In genomic region chr1:110341146-110341871, GRCh38 we compare ENCODE assay signal across 12 cellular contexts. TPM values are rescaled to one million over a fixed set of nuclear protein-coding genes. Genes with fewer than 3 reads are reported as not detected.
DNase-seq lines count a peak whose midpoint lies in the region; ATAC-seq and TF ChIP-seq lines count a peak whose summit lies in the region.
"Had no signal": no experiment of that assay in that cellular context is flagged by ENCODE, and none has a peak within 500 bp of the region (broad histone marks: within the 10 kb centered on the region; RNA-seq: fewer than 3 reads in every experiment).

No MANE protein-coding gene starts in this region.

- H3K27ac Mint-ChIP-seq in neural progenitor cell = no peak overlapping the region
- H3K27ac Mint-ChIP-seq: stimulated activated memory B cell treated with anti-CD40 and anti-IgM and Interleukin-4, amounts not matched to agents 10 μg/mL and 1 μg/mL and 100 μg/mL, for 72 hours had no signal

- H3K27me3 ChIP-seq in GM06990 (replicated peaks; ENCODE audit: control insufficient read depth, insufficient read depth, low read length) = no peaks in the 10 kb centered on the region
- H3K27me3 ChIP-seq in Karpas-422 (ENCODE audit: low read length) = no peaks in the 10 kb centered on the region
- H3K27me3 ChIP-seq in neural progenitor cell = no peaks in the 10 kb centered on the region

- H3K9me3 ChIP-seq in Karpas-422 (ENCODE audit: low read length) = no peaks in the 10 kb centered on the region
- no peaks in the 10 kb centered on the region for H3K9me3 ChIP-seq in neural progenitor cell (ENCODE audit: low read depth)

- peak overlapping the region; percentile 92 for H3K27ac ChIP-seq in Karpas-422 (ENCODE audit: low read length)
- H3K27ac ChIP-seq in coronary artery = no peak overlapping the region
- no peak overlapping the region for H3K27ac ChIP-seq in neural progenitor cell

- H3K36me3 ChIP-seq in GM06990 (ENCODE audit: control insufficient read depth, insufficient read depth, low read length) (peaks cover 16% of the 10 kb centered on the region), Karpas-422 (ENCODE audit: insufficient read depth, low read length) (peaks cover 57% of the 10 kb centered on the region), neural progenitor cell (peaks cover 24% of the 10 kb centered on the region)

- H3F3A ChIP-seq in neural progenitor cell (ENCODE audit: low read depth) = peaks cover 20% of the 10 kb centered on the region

- peak overlapping the region; percentile 99 for H3K9ac ChIP-seq in Karpas-422 (ENCODE audit: low read length)
- H3K9ac ChIP-seq in neural progenitor cell = no peak overlapping the region

- no peaks in the 10 kb centered on the region for H3K9me2 ChIP-seq in Karpas-422 (replicated peaks; ENCODE audit: insufficient read depth, low read length)

- H3K79me2 ChIP-seq in Karpas-422 (ENCODE audit: low read length) (peaks cover 78% of the 10 kb centered on the region), neural progenitor cell (ENCODE audit: low read depth) (peaks cover 76% of the 10 kb centered on the region)

- peaks cover 61% of the 10 kb centered on the region for H4K20me1 ChIP-seq in Karpas-422 (ENCODE audit: insufficient read depth, low read depth, low read length)
- H4K20me1 ChIP-seq in neural progenitor cell (ENCODE audit: low read depth) = peaks cover 67% of the 10 kb centered on the region

- peak overlapping the region; percentile 80 for H3K4me2 ChIP-seq in Karpas-422 (ENCODE audit: low read depth, low read length, poor library complexity, severe bottlenecking)
- H3K4me2 ChIP-seq in neural progenitor cell = peak overlapping the region; percentile 86

- TF ChIP-seq CTCF in GM06990 (IDR thresholded peaks at IDR 0.05; ENCODE audit: insufficient read depth, low read length, poor library complexity, severe bottlenecking) (no peak), coronary artery (IDR thresholded peaks at IDR 0.05) (no peak), neural progenitor cell (IDR thresholded peaks at IDR 0.05) (no peak)

- H3K4me3 ChIP-seq in GM06990 (replicated peaks; ENCODE audit: low read depth, low read length) (peak overlapping the region; percentile 99), Karpas-422 (ENCODE audit: low read length) (peak overlapping the region; percentile 87), coronary artery (peak overlapping the region; percentile 92), neural progenitor cell (peak overlapping the region; percentile 83)

- no peak overlapping the region for H3K4me3 Mint-ChIP-seq in neural progenitor cell
- H3K4me3 Mint-ChIP-seq: stimulated activated memory B cell treated with anti-CD40 and anti-IgM and Interleukin-4, amounts not matched to agents 10 μg/mL and 1 μg/mL and 100 μg/mL, for 72 hours had no signal

- peaks cover 24% of the 10 kb centered on the region for H3K36me3 Mint-ChIP-seq in neural progenitor cell

- no peak overlapping the region for H2AFZ ChIP-seq in Karpas-422 (ENCODE audit: low read length)
- no peak overlapping the region for H2AFZ ChIP-seq in neural progenitor cell (replicated peaks)

- H3K4me1 Mint-ChIP-seq in neural progenitor cell = peaks cover 64% of the 10 kb centered on the region

- H3K4me1 ChIP-seq in Karpas-422 (ENCODE audit: low read length) (peaks cover 74% of the 10 kb centered on the region), neural progenitor cell (peaks cover 68% of the 10 kb centered on the region)

- no peak for ATAC-seq in GM21360 (IDR thresholded peaks at IDR 0.05; ENCODE audit: unreplicated experiment)
- ATAC-seq: stimulated activated memory B cell treated with anti-CD40 and anti-IgM and Interleukin-4, amounts not matched to agents 10 μg/mL and 1 μg/mL and 100 μg/mL, for 72 hours had no signal

- DNase-seq in GM06990 (ENCODE audit: extremely low read depth, insufficient read length) = no peak
- DNase-seq in Karpas-422 = no peak
- no peak for DNase-seq in coronary artery (ENCODE audit: low spot score)
- no peak for DNase-seq in neural progenitor cell (ENCODE audit: low spot score)
- DNase-seq in NCI-H1694 treated with DMSO at 0.1 percent for 48 hours (lab: John Stamatoyannopoulos, UW) = no peak
- no peak for DNase-seq in DMS53 treated with DMSO at 0.1 percent for 48 hours (lab: John Stamatoyannopoulos, UW; ENCODE audit: unreplicated experiment)
- no peak for DNase-seq in GOT3 (lab: John Stamatoyannopoulos, UW)
- DNase-seq: activated CD8-positive, alpha-beta memory T cell treated with anti-CD3 and anti-CD28 coated beads, Interleukin-2, amount 50 U/mL, for 4 hours; NK-92 treated with Interleukin-12 subunit alpha and Interleukin-12 subunit beta, amount 100 ng/mL, for 24 hours; occipital lobe had no signal

- no peaks in the 10 kb centered on the region for H3K27me3 Mint-ChIP-seq in neural progenitor cell (ENCODE audit: insufficient read depth, low read depth)
- H3K27me3 Mint-ChIP-seq: stimulated activated memory B cell treated with anti-CD40 and anti-IgM and Interleukin-4, amounts not matched to agents 10 μg/mL and 1 μg/mL and 100 μg/mL, for 72 hours had no signal

- H3K9me3 Mint-ChIP-seq in neural progenitor cell = no peaks in the 10 kb centered on the region
- H3K9me3 Mint-ChIP-seq: stimulated activated memory B cell treated with anti-CD40 and anti-IgM and Interleukin-4, amounts not matched to agents 10 μg/mL and 1 μg/mL and 100 μg/mL, for 72 hours had no signal

RNA-seq across cellular contexts. Expression of gene RBM15, which starts 2.1 kb away (rescaled TPM):
- total RNA-seq in Karpas-422 (2014; rRNA removed; shearing (Covaris generic); ENCODE audit: low replicate concordance) = 101 and 150 TPM in 2 replicates
- 66.9 and 83.7 TPM in 2 replicates for total RNA-seq in neural progenitor cell (ENCODE audit: low replicate concordance)

RNA-seq across cellular contexts. Expression of gene SLC16A4, which starts 49.5 kb away (rescaled TPM):
- total RNA-seq in Karpas-422 (2014; rRNA removed; shearing (Covaris generic); ENCODE audit: low replicate concordance) = 51.4 and 116 TPM in 2 replicates
- 0.28 and 0.56 TPM in 2 replicates for total RNA-seq in neural progenitor cell (ENCODE audit: low replicate concordance)

Comparison
In these comparisons a context has a peak if more than half of its experiments do, and no peak if none do; other contexts are left out.
1. RNA of gene SLC16A4, which starts 49.5 kb away (total RNA-seq): 51.4 to 116 TPM in Karpas-422; 0.28 to 0.56 TPM in neural progenitor cell; every median in the first group is over 10 times any median in the second.
2. Peak in every context shown above with its lines, with median percentiles within 50 percentile points of each other: H3K4me3 ChIP-seq.